ENCODE assay signal across 1 cellular context in the genomic region with DNA sequence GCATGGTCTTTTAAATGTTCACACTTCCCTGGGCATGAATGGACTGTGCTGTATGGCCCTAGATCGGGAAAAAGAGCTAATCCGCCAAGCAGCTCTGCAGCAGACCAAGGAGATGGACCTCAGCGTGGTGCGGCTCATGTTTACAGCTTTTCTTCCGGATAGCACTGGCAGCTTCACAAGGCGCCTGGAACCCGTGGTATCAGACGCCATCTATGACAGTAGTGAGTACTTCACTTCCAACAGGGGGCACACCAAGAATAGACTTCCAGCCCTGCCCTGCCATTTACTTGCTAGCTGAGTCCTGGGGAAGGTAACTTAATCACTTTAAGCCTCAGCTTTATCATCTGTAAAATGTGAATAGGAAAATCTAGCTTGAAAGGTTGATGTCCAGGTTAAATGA.
TF ChIP-seq lines count a peak whose summit lies in the region.

No MANE protein-coding gene starts in this region.

TF ChIP-seq in HCT116, 20 proteins besides CTCF, POLR2A, EP300 and RAD21 (continued from another document):
- TF ChIP-seq, protein P1, sequence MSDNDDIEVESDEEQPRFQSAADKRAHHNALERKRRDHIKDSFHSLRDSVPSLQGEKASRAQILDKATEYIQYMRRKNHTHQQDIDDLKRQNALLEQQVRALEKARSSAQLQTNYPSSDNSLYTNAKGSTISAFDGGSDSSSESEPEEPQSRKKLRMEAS (IDR thresholded peaks at IDR 0.05): no peak
- TF ChIP-seq FOSL1 (IDR thresholded peaks at IDR 0.05; ENCODE audit: low read depth): no peak
- no peak for TF ChIP-seq EZH2 (IDR thresholded peaks at IDR 0.05)
- no peak for TF ChIP-seq CEBPB (IDR thresholded peaks at IDR 0.05; ENCODE audit: low read depth)
